Comparison of ENCODE assay signal across 13 cellular contexts in the genomic region with DNA sequence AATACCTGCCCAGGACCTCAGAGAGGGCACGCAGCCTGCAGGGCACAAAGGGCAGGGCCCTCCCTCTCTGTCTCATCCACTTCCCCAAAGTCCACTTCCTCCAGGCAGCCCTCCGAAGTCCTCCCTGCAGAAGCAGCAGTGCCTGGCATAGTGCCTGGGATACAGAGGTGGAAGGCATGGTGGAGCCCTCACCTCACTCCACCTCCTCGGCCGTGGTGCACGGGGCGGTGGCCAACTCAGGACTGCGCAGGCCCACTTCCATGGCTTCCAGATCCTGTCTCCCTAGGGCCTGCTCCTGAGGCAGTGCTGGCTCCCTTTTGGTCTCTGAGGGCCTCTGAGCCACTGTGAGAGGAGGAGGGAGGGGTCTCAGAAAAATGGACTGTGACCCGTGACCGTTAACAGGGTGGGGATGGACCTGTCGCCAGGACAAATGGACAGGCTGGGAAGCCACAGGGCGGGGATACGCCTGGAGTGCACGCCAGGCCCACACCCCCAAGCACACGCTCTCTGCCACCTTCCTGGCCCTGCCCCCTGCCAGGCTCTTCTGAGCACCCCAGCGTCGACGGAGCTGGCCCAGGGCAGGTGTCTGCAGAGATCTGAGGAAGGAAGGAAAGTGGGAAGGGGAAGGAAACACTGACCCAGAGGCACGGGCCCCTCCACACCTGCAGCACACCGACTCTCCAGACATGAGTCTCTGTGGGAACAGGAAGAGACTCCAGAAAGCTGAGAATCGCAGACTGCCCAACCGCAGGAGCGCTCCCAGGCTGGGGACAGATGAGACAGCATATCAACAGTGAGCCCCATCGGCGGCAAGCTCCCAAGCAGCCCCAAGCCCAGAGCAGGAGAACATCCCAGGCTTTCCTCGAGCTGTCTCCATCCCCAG. TPM values are rescaled to one million over a fixed set of nuclear protein-coding genes. Genes with fewer than 3 reads are reported as not detected.
DNase-seq lines count a peak whose midpoint lies in the region; ATAC-seq and TF ChIP-seq lines count a peak whose summit lies in the region.
"Had no signal": no experiment of that assay in that cellular context is flagged by ENCODE, and none has a peak within 500 bp of the region (broad histone marks: within the 10 kb centered on the region; RNA-seq: fewer than 3 reads in every experiment).

No MANE protein-coding gene starts in this region.

- no peaks in the 10 kb centered on the region for H3K36me3 Mint-ChIP-seq in brain
- peaks cover 4% of the 10 kb centered on the region for H3K36me3 Mint-ChIP-seq in memory B cell
- H3K36me3 Mint-ChIP-seq: naive B cell had no signal

- TF ChIP-seq POLR2A in upper lobe of left lung (IDR thresholded peaks at IDR 0.05): no peak

- H3K4me3 ChIP-seq in cardiac muscle cell (no peak overlapping the region), upper lobe of left lung (no peak overlapping the region)

- WGBS in upper lobe of left lung, 2 donors: 64 to 69% methylated on average over 16 to 25 of the region's 25 CpGs

- H3K4me3 Mint-ChIP-seq in brain (no peak overlapping the region), memory B cell (no peak overlapping the region)
- H3K4me3 Mint-ChIP-seq: stimulated activated naive CD8-positive, alpha-beta T cell treated with anti-CD3 and anti-CD28 coated beads, Interleukin-15, Interleukin-2, amounts not matched to agents 100 ng/mL and 50 ng/mL, for 24 hours had no signal

- H3K36me3 ChIP-seq in cardiac muscle cell (no peaks in the 10 kb centered on the region), upper lobe of left lung (peaks cover 0 to 21% (median 3%) of the 10 kb centered on the region in 4 donors)

- H3K4me1 Mint-ChIP-seq in brain (peaks cover 41% of the 10 kb centered on the region), memory B cell (peaks cover 28% of the 10 kb centered on the region)

- H3K27ac ChIP-seq in cardiac muscle cell (peak overlapping the region; percentile 48), upper lobe of left lung (peak overlapping the region; percentile 43 to 71 (median 53))

- H3K27me3 ChIP-seq in cardiac muscle cell (no peaks in the 10 kb centered on the region), upper lobe of left lung (no peaks in the 10 kb centered on the region)
- H3K27me3 ChIP-seq: sigmoid colon had no signal

- no peaks in the 10 kb centered on the region for H3K9me3 ChIP-seq in cardiac muscle cell (ENCODE audit: low read depth)
- H3K9me3 ChIP-seq in upper lobe of left lung: no peaks in the 10 kb centered on the region
- H3K9me3 ChIP-seq: sigmoid colon, SK-N-SH had no signal

- no peak for ATAC-seq in memory B cell (ENCODE audit: low read depth)
- no peak for ATAC-seq in upper lobe of left lung (ENCODE audit: low FRiP score in 2 of 2)
- no peak for ATAC-seq in GM18858 (IDR thresholded peaks at IDR 0.05; ENCODE audit: unreplicated experiment)

- H3K9me3 Mint-ChIP-seq in brain (no peaks in the 10 kb centered on the region), memory B cell (no peaks in the 10 kb centered on the region)
- H3K9me3 Mint-ChIP-seq: naive B cell; stimulated activated naive CD8-positive, alpha-beta T cell treated with anti-CD3 and anti-CD28 coated beads, Interleukin-15, Interleukin-2, amounts not matched to agents 100 ng/mL and 50 ng/mL, for 24 hours had no signal

- H3K4me1 ChIP-seq in cardiac muscle cell (ENCODE audit: low read depth) (peaks cover 14% of the 10 kb centered on the region), upper lobe of left lung (peaks cover 51 to 97% (median 57%) of the 10 kb centered on the region in 4 donors)

- H3K27ac Mint-ChIP-seq in brain (peak overlapping the region in 4 of 5 experiments; percentile 7 to 62 (median 30)), memory B cell (peak overlapping the region; percentile 24)
- H3K27ac Mint-ChIP-seq: stimulated activated naive CD8-positive, alpha-beta T cell treated with anti-CD3 and anti-CD28 coated beads, Interleukin-15, Interleukin-2, amounts not matched to agents 100 ng/mL and 50 ng/mL, for 24 hours had no signal

- no peaks in the 10 kb centered on the region for H3K27me3 Mint-ChIP-seq in brain
- H3K27me3 Mint-ChIP-seq in memory B cell: no peaks in the 10 kb centered on the region
- H3K27me3 Mint-ChIP-seq: naive B cell; stimulated activated naive CD8-positive, alpha-beta T cell treated with anti-CD3 and anti-CD28 coated beads, Interleukin-15, Interleukin-2, amounts not matched to agents 100 ng/mL and 50 ng/mL, for 24 hours had no signal

- intact Hi-C loops in cardiac septum (cut with DNase I): no loop called here

- no peak for DNase-seq in cardiac muscle cell (ENCODE audit: low read depth in 1 of 2, low spot score in 1 of 2)
- DNase-seq in cardiac septum (ENCODE audit: low spot score): no peak
- DNase-seq in memory B cell (ENCODE audit: low spot score in 2 of 2): no peak
- peak in 1 of 2 donors; percentile 77 for DNase-seq in upper lobe of left lung
- no peak for DNase-seq in KG1 (lab: John Stamatoyannopoulos, UW)
- no peak for DNase-seq in GOT3 (lab: John Stamatoyannopoulos, UW)
- DNase-seq: naive B cell, NCI-H1417 treated with DMSO at 0.1 percent for 48 hours, sigmoid colon, SK-N-SH had no signal

- TF ChIP-seq CTCF in cardiac muscle cell (IDR thresholded peaks at IDR 0.05; ENCODE audit: low read depth, low read length) (no peak), brain (conservative IDR thresholded peaks at IDR 0.05) (no peak), upper lobe of left lung (IDR thresholded peaks at IDR 0.05) (no peak)

- TF ChIP-seq EP300 in upper lobe of left lung (IDR thresholded peaks at IDR 0.05): no peak

RNA-seq across cellular contexts. Expression of gene REXO1, which starts 8.4 kb away (rescaled TPM):
- total RNA-seq in cardiac muscle cell: 24.4 and 39.7 TPM in 2 replicates
- polyA plus RNA-seq in cardiac muscle cell: 19.2 and 21.3 TPM in 2 replicates
- 16.7 TPM for total RNA-seq in cardiac septum
- polyA plus RNA-seq in brain (ENCODE audit: insufficient read depth, low read depth, low replicate concordance): 26.0 TPM
- total RNA-seq in upper lobe of left lung: 100 to 1,000 TPM in 1 of 6 donors, 10 to 100 TPM in 5; 17.0 to 106 (median 38.8) TPM

RNA-seq across cellular contexts. Expression of gene KLF16, which starts 23.5 kb away (rescaled TPM):
- total RNA-seq in cardiac muscle cell: 5.3 and 9.3 TPM in 2 replicates
- 9.1 and 20.8 TPM in 2 replicates for polyA plus RNA-seq in cardiac muscle cell
- total RNA-seq in cardiac septum: 14.1 TPM
- 22.6 TPM for polyA plus RNA-seq in brain (ENCODE audit: insufficient read depth, low read depth, low replicate concordance)
- 10 to 100 TPM in 4 of 6 donors, 1 to 10 TPM in 2; 6.9 to 39.9 (median 16.4) TPM for total RNA-seq in upper lobe of left lung

RNA-seq across cellular contexts. Expression of gene ATP8B3, which starts 27.8 kb away (rescaled TPM):
- 1.2 and 8.6 TPM in 2 replicates for total RNA-seq in cardiac muscle cell
- 3.0 and 9.2 TPM in 2 replicates for polyA plus RNA-seq in cardiac muscle cell
- 0.78 TPM for total RNA-seq in cardiac septum
- 0.19 TPM for polyA plus RNA-seq in brain (ENCODE audit: insufficient read depth, low read depth, low replicate concordance)
- total RNA-seq in upper lobe of left lung: 1 to 10 TPM in 3 of 6 donors, under 1 TPM in 3; under 0.01 to 6.2 (median 1.1) TPM

RNA-seq across cellular contexts. Expression of gene ABHD17A, which starts 45.4 kb away (rescaled TPM):
- 198 and 203 TPM in 2 replicates for total RNA-seq in cardiac muscle cell
- 145 and 159 TPM in 2 replicates for polyA plus RNA-seq in cardiac muscle cell
- 61.1 TPM for total RNA-seq in cardiac septum
- polyA plus RNA-seq in brain (ENCODE audit: insufficient read depth, low read depth, low replicate concordance): 124 TPM
- 100 to 1,000 TPM in 4 of 6 donors, 10 to 100 TPM in 2; 63.4 to 143 (median 108) TPM for total RNA-seq in upper lobe of left lung
